1 cellular context compared by ENCODE assay signal in the genomic region with DNA sequence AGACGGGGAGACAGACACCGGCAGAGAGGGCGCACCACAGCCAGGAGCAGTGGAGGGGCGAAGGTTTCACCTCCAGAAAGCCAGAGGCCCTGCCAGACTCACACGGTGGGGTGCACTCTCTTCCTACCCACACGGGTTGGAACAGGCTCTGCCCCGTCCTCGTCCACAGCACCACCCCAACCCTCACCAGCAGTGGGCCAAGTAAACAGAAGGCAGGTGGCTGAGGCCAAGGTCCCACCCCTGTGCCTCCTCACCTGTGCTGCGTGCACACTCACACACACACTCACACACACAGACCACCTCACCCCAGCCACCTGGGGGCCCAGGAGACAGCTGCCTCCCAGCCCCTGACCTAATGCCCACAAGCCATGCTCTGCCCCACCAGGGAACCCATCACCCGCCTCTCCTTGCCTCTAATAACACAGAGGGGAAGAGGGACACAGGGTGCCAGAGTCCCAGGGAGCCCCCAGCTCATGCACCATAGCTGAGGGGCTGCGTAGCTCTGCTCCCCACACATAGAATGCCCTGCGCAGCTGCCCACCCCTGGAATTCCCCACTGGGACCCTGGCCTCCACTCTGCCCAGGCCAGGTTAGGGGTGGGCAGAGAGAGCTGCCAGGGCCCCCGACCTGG.
TF ChIP-seq lines count a peak whose summit lies in the region.

No MANE protein-coding gene starts in this region.

TF ChIP-seq in endothelial cell of umbilical vein, 7 proteins besides CTCF, POLR2A, EP300 and RAD21:
- TF ChIP-seq GATA2 (IDR thresholded peaks at IDR 0.05; ENCODE audit: insufficient read depth, insufficient read length, low read depth, low read length) (no peak), POLR2AphosphoS5 (IDR thresholded peaks at IDR 0.05; ENCODE audit: insufficient read depth, low read depth, low read length) (no peak), EZH2 (IDR thresholded peaks at IDR 0.05; ENCODE audit: borderline replicate concordance, low read depth, low read length, severe bottlenecking) (no peak)
